In the genomic region with DNA sequence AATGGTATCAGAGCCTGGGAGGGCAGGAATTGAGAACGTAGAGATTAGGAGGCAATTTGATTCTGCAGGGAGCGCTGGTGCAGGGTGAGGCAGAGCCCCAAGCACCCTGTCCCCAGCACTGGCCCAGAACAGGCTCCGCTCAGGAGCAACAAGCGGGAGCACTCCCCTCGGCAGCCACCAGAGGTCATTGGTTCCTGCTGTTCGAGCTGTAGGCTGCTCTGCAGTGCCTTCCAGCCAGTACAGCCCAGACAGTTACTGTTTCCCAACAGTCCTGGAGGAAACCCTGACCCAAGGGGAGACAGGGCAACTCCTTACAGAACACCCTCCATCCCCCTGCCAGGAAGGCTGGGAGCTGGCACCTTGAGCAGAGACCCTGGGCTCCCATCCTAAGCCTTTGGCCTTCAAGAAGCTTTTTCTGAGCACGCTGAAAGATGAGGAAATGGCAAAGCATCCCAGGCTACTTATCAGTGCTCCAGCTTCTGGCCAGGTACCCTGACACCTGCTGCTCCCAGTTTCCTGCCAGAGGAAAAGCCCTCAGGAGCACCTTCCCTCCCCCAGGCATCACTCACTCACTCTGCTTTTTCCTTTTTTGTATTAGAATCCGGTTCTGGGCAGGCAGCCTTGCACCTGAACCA, we compare ENCODE assay signal across 9 cellular contexts.
DNase-seq lines count a peak whose midpoint lies in the region; ATAC-seq, FAIRE-seq and TF ChIP-seq lines count a peak whose summit lies in the region.
"Had no signal": no experiment of that assay in that cellular context is flagged by ENCODE, and none has a peak within 500 bp of the region (broad histone marks: within the 10 kb centered on the region; RNA-seq: fewer than 3 reads in every experiment).

No MANE protein-coding gene starts in this region.

- H3K4me3 ChIP-seq in WI38 (ENCODE audit: low read depth, low read length) (no peak overlapping the region), bronchial epithelial cell (ENCODE audit: low read depth, low read length) (no peak overlapping the region)
- H3K4me3 ChIP-seq: BLaER1 treated with 17β-estradiol and CSF1 and Interleukin-3, amounts not matched to agents 10 nM and 100 nM had no signal

- no peak for FAIRE-seq in bronchial epithelial cell (lab: Jason Lieb, UNC)

- H3K36me3 ChIP-seq in bronchial epithelial cell (ENCODE audit: control insufficient read depth, insufficient read depth, low read length): no peaks in the 10 kb centered on the region

- no peaks in the 10 kb centered on the region for H3K27me3 ChIP-seq in bronchial epithelial cell (ENCODE audit: control insufficient read depth, insufficient read depth, low read length)
- H3K27me3 ChIP-seq: BLaER1 treated with 17β-estradiol and CSF1 and Interleukin-3, amounts not matched to agents 10 nM and 100 nM had no signal

- peak; percentile 21 for DNase-seq in NOMO-1 treated with DMSO at 0.1 percent for 48 hours (lab: John Stamatoyannopoulos, UW; ENCODE audit: unreplicated experiment)
- DNase-seq in NOMO-1 treated with dmso at 0.1 percent for 144 hours (lab: John Stamatoyannopoulos, UW; ENCODE audit: unreplicated experiment): no peak
- peak; percentile 79 for DNase-seq in NCI-H2107 treated with DMSO at 0.1 percent for 48 hours (lab: John Stamatoyannopoulos, UW; ENCODE audit: unreplicated experiment)
- DNase-seq in bronchial epithelial cell (ENCODE audit: low read depth): peak; percentile 60
- DNase-seq in kidney glomerular epithelial cell (lab: John Stamatoyannopoulos, UW): peak; percentile 36
- peak; percentile 50 for DNase-seq in stimulated activated CD4-positive, alpha-beta T cell treated with anti-CD3 and anti-CD28 coated beads, Interleukin-2, amount 100 ng/mL, for 4 hours (ENCODE audit: low read depth)

- peak; percentile 90 for TF ChIP-seq CTCF in WI38 (IDR thresholded peaks at IDR 0.05; ENCODE audit: low read depth, low read length)
- TF ChIP-seq CTCF in bronchial epithelial cell (IDR thresholded peaks at IDR 0.05; ENCODE audit: insufficient read depth, low read length, severe bottlenecking): peak; percentile 97

- ATAC-seq in HG02973 (IDR thresholded peaks at IDR 0.05; ENCODE audit: unreplicated experiment): peak; percentile 77
